10 cellular contexts compared by ENCODE assay signal in genomic region chr17:60398227-60398959, GRCh38. TPM values are rescaled to one million over a fixed set of nuclear protein-coding genes. Genes with fewer than 3 reads are reported as not detected.
A peak's percentile ranks its signal among the peaks of the same experiment; 100 is the strongest.
DNase-seq lines count a peak whose midpoint lies in the region; ATAC-seq and TF ChIP-seq lines count a peak whose summit lies in the region.
"Had no signal": no experiment of that assay in that cellular context is flagged by ENCODE, and none has a peak within 500 bp of the region (broad histone marks: within the 10 kb centered on the region; RNA-seq: fewer than 3 reads in every experiment).

No MANE protein-coding gene starts in this region.

- no peaks in the 10 kb centered on the region for H3K27me3 ChIP-seq in HL-60 (ENCODE audit: insufficient read depth, poor library complexity, severe bottlenecking)
- H3K27me3 ChIP-seq in foreskin keratinocyte, result no peaks in the 10 kb centered on the region
- H3K27me3 ChIP-seq: cardiac muscle cell had no signal

- no peaks in the 10 kb centered on the region for H3K9me3 Mint-ChIP-seq in central memory CD8-positive, alpha-beta T cell

- H3K4me1 Mint-ChIP-seq in central memory CD8-positive, alpha-beta T cell, result no peaks in the 10 kb centered on the region

- H3K27ac Mint-ChIP-seq in central memory CD8-positive, alpha-beta T cell (ENCODE audit: low read depth), result no peak overlapping the region

- H3K27me3 Mint-ChIP-seq in central memory CD8-positive, alpha-beta T cell, result no peaks in the 10 kb centered on the region

- peak overlapping the region; percentile 97 for H3K27ac ChIP-seq in HL-60 (replicated peaks)
- H3K27ac ChIP-seq in foreskin keratinocyte, result no peak overlapping the region
- H3K27ac ChIP-seq: cardiac muscle cell had no signal

- H3K4me1 ChIP-seq in foreskin keratinocyte, result no peaks in the 10 kb centered on the region

- no peak overlapping the region for H3K4me3 Mint-ChIP-seq in central memory CD8-positive, alpha-beta T cell

- TF ChIP-seq CTCF in HL-60 (IDR thresholded peaks at IDR 0.05; ENCODE audit: insufficient read depth, low read length) (no peak), foreskin keratinocyte (conservative IDR thresholded peaks at IDR 0.05) (no peak)

- DNase-seq in CD1c-positive myeloid dendritic cell (ENCODE audit: extremely low spot score) (peak; percentile 91), HL-60 (ENCODE audit: low read depth in 1 of 2, low spot score in 1 of 2) (peak in 1 of 2 experiments; percentile 86), NCI-H146 treated with DMSO at 0.1 percent for 48 hours (lab: John Stamatoyannopoulos, UW; ENCODE audit: unreplicated experiment) (no peak), NCI-H2171 treated with DMSO at 0.1 percent for 48 hours (lab: John Stamatoyannopoulos, UW) (no peak), foreskin keratinocyte (no peak), AG08396 (ENCODE audit: low spot score) (no peak)
- DNase-seq in central memory CD8-positive, alpha-beta T cell (ENCODE audit: low spot score in 2 of 2), result no peak

- ATAC-seq in GM19467 (IDR thresholded peaks at IDR 0.05; ENCODE audit: unreplicated experiment), result peak; percentile 51
- ATAC-seq in central memory CD8-positive, alpha-beta T cell (replicated peaks; ENCODE audit: extremely low read depth, poor library complexity, severe bottlenecking), result peak; percentile 46
- no peak for ATAC-seq in foreskin keratinocyte

- H3K4me3 ChIP-seq in HL-60 (replicated peaks; ENCODE audit: insufficient read depth, low read length), result no peak overlapping the region
- H3K4me3 ChIP-seq: cardiac muscle cell had no signal

- H3K36me3 Mint-ChIP-seq in central memory CD8-positive, alpha-beta T cell (ENCODE audit: insufficient read depth), result peaks cover 3% of the 10 kb centered on the region

RNA-seq across cellular contexts. Expression of gene USP32, which starts 6.5 kb away (rescaled TPM):
- 45.0 and 48.2 TPM in 2 replicates for total RNA-seq in foreskin keratinocyte
- polyA plus RNA-seq in foreskin keratinocyte, result 12.3 and 13.7 TPM in 2 replicates

RNA-seq across cellular contexts. Expression of gene CHCT1, which starts 23.9 kb away (rescaled TPM):
- total RNA-seq in foreskin keratinocyte, result not detected in 2 replicates
- not detected in 2 replicates for polyA plus RNA-seq in foreskin keratinocyte
- total RNA-seq: cardiac muscle cell, lung microvascular endothelial cell had no signal
- polyA plus RNA-seq: cardiac muscle cell had no signal
